16 cellular contexts compared by ENCODE assay signal in the genomic region with DNA sequence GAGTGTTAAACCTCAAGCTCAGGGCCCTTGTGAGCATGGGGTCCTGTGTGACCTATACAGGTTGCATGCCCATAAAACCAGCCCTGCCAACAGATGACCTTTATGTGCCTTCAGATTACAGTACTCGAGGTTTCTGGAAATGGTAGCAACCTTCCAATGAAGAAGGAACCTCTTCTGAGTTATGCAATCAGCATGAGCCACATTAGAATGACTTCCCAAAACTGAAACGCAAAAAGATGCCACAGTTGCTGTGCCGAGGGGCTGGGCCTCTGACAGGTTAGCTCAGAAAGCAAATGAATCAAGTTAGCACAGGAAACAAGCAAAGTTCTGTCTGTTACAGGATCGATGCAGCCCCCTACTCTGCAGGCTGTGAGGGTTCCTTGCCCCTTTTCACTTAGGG. TPM values are rescaled to one million over a fixed set of nuclear protein-coding genes. Genes with fewer than 3 reads are reported as not detected.
A peak's percentile ranks its signal among the peaks of the same experiment; 100 is the strongest.
DNase-seq lines count a peak whose midpoint lies in the region; ATAC-seq, FAIRE-seq and TF ChIP-seq lines count a peak whose summit lies in the region.
"Had no signal": no experiment of that assay in that cellular context is flagged by ENCODE, and none has a peak within 500 bp of the region (broad histone marks: within the 10 kb centered on the region; RNA-seq: fewer than 3 reads in every experiment).

No MANE protein-coding gene starts in this region.

- in situ Hi-C loops in K562 (cut with MboI): no loop called here

- no peak overlapping the region for H3K27ac Mint-ChIP-seq in activated CD8-positive, alpha-beta T cell treated with anti-CD3 and anti-CD28 coated beads for 36 hours
- H3K27ac Mint-ChIP-seq in activated CD8-positive, alpha-beta T cell treated with anti-CD3 and anti-CD28 coated beads, Interleukin-2, amount 10 ng/mL, durations not matched to agents 7 days and 5 days: no peak overlapping the region
- no peak overlapping the region for H3K27ac Mint-ChIP-seq in stimulated activated effector memory CD8-positive, alpha-beta T cell treated with anti-CD3 and anti-CD28 coated beads, Interleukin-12 subunit alpha, Interleukin-12 subunit beta, amount 100 ng/mL, for 72 hours

- ATAC-seq in activated CD8-positive, alpha-beta T cell treated with anti-CD3 and anti-CD28 coated beads for 36 hours: peak; percentile 30
- ATAC-seq in activated CD8-positive, alpha-beta T cell treated with anti-CD3 and anti-CD28 coated beads, Interleukin-2, amount 10 ng/mL, durations not matched to agents 7 days and 5 days: no peak
- ATAC-seq in K562 (no peak), GM21381 (IDR thresholded peaks at IDR 0.05; ENCODE audit: unreplicated experiment) (no peak)
- ATAC-seq in stimulated activated effector memory CD8-positive, alpha-beta T cell treated with anti-CD3 and anti-CD28 coated beads, Interleukin-12 subunit alpha, Interleukin-12 subunit beta, amount 100 ng/mL, for 72 hours: peak; percentile 15

- H3K4me1 ChIP-seq in K562 (replicated peaks in 1 of 2; ENCODE audit: control insufficient read depth in 2 of 2, insufficient read depth in 2 of 2, low read length in 2 of 2) (0 out of 5 replicates have a peak, but pooled peaks cover 0 to 2% of the 10 kb centered on the region in 2 experiments), kidney (ENCODE audit: control insufficient read depth in 1 of 2, insufficient read depth in 1 of 2, low read depth in 1 of 2, low read length in 2 of 2) (peaks cover 17 to 26% of the 10 kb centered on the region in 2 donors)
- H3K4me1 ChIP-seq: uterus had no signal

- peaks cover 5% of the 10 kb centered on the region for H3K4me1 Mint-ChIP-seq in activated CD8-positive, alpha-beta T cell treated with anti-CD3 and anti-CD28 coated beads for 36 hours (ENCODE audit: low read depth)
- peaks cover 9% of the 10 kb centered on the region for H3K4me1 Mint-ChIP-seq in activated CD8-positive, alpha-beta T cell treated with anti-CD3 and anti-CD28 coated beads, Interleukin-2, amount 10 ng/mL, durations not matched to agents 7 days and 5 days (ENCODE audit: low read depth)
- H3K4me1 Mint-ChIP-seq in stimulated activated effector memory CD8-positive, alpha-beta T cell treated with anti-CD3 and anti-CD28 coated beads, Interleukin-12 subunit alpha, Interleukin-12 subunit beta, amount 100 ng/mL, for 72 hours: peaks cover 22% of the 10 kb centered on the region

- H3K27ac ChIP-seq in K562 (ENCODE audit: extremely low read depth, low read depth, low read length) (no peak overlapping the region), kidney (ENCODE audit: low read depth in 2 of 2, low read length in 2 of 2) (no peak overlapping the region)
- H3K27ac ChIP-seq: SJCRH30, uterus had no signal

- intact Hi-C loops in activated CD8-positive, alpha-beta T cell treated with anti-CD3 and anti-CD28 coated beads for 36 hours (cut with micrococcal nuclease): no loop called here
- intact Hi-C loops in K562 (cut with micrococcal nuclease): no loop called here
- intact Hi-C loops in kidney (cut with DNase I): no loop called here

- H3K36me3 ChIP-seq in K562 (ENCODE audit: control insufficient read depth, insufficient read depth, low read length) (no peaks in the 10 kb centered on the region), kidney (ENCODE audit: control insufficient read depth in 1 of 2, insufficient read depth in 2 of 2, low read length in 2 of 2) (no peaks in the 10 kb centered on the region)
- H3K36me3 ChIP-seq: SJCRH30, uterus had no signal

- CTCF ChIA-PET in activated CD8-positive, alpha-beta T cell treated with anti-CD3 and anti-CD28 coated beads for 36 hours (lab: Charles Lee): no interaction called here
- CTCF ChIA-PET in activated CD8-positive, alpha-beta T cell treated with anti-CD3 and anti-CD28 coated beads, Interleukin-2, amount 10 ng/mL, durations not matched to agents 7 days and 5 days (lab: Charles Lee): interaction anchor here (1.0 to 1.5 kb wide), 2 partner anchors 11 to 269 kb away, joined by 3 to 4 read pairs; no protein-coding TSS in a partner anchor
- CTCF ChIA-PET in K562 (lab: Yijun Ruan, JAX; ENCODE audit: low intra/inter-chr PET ratio): no interaction called here

- no peaks in the 10 kb centered on the region for H4K20me1 ChIP-seq in K562 (replicated peaks; ENCODE audit: control insufficient read depth, insufficient read depth, low read length)

- no peaks in the 10 kb centered on the region for H3K36me3 Mint-ChIP-seq in activated CD8-positive, alpha-beta T cell treated with anti-CD3 and anti-CD28 coated beads for 36 hours (ENCODE audit: low read depth)
- no peaks in the 10 kb centered on the region for H3K36me3 Mint-ChIP-seq in activated CD8-positive, alpha-beta T cell treated with anti-CD3 and anti-CD28 coated beads, Interleukin-2, amount 10 ng/mL, durations not matched to agents 7 days and 5 days (ENCODE audit: low read depth)
- H3K36me3 Mint-ChIP-seq in stimulated activated effector memory CD8-positive, alpha-beta T cell treated with anti-CD3 and anti-CD28 coated beads, Interleukin-12 subunit alpha, Interleukin-12 subunit beta, amount 100 ng/mL, for 72 hours: no peaks in the 10 kb centered on the region

- no peaks in the 10 kb centered on the region for H3K79me2 ChIP-seq in K562 (ENCODE audit: control insufficient read depth, insufficient read depth, low read length)

- no TSS peak for BruUV-seq in K562 (replicated peaks; lab: Mats Ljungman, UMichigan)

- H3K9me1 ChIP-seq in K562 (ENCODE audit: control insufficient read depth, insufficient read depth, low read length): no peaks in the 10 kb centered on the region

- no peaks in the 10 kb centered on the region for H3K9me3 ChIP-seq in K562 (replicated peaks; ENCODE audit: control insufficient read depth, insufficient read depth, low read depth, low read length)
- no peaks in the 10 kb centered on the region for H3K9me3 ChIP-seq in kidney (ENCODE audit: control insufficient read depth in 1 of 2, low read length in 2 of 2)
- H3K9me3 ChIP-seq: SJCRH30, uterus had no signal

- no peak overlapping the region for H2AFZ ChIP-seq in K562 (ENCODE audit: low read depth, low read length)

- H3K4me3 ChIP-seq in NB4 (ENCODE audit: low read depth, low read length) (no peak overlapping the region), K562 (no peak overlapping the region), kidney (ENCODE audit: low read length in 2 of 2) (no peak overlapping the region)
- H3K4me3 ChIP-seq: SJCRH30, uterus had no signal

- H3K27me3 Mint-ChIP-seq in activated CD8-positive, alpha-beta T cell treated with anti-CD3 and anti-CD28 coated beads for 36 hours: no peaks in the 10 kb centered on the region
- H3K27me3 Mint-ChIP-seq in activated CD8-positive, alpha-beta T cell treated with anti-CD3 and anti-CD28 coated beads, Interleukin-2, amount 10 ng/mL, durations not matched to agents 7 days and 5 days (ENCODE audit: low read depth): no peaks in the 10 kb centered on the region

- H3K27me3 ChIP-seq in K562 (ENCODE audit: control insufficient read depth in 2 of 2, insufficient read depth in 2 of 2, low read length in 2 of 2): peaks cover 0 to 61% of the 10 kb centered on the region in 2 experiments; a peak in 4 of 5 replicates
- H3K27me3 ChIP-seq: SJCRH30, uterus had no signal

- POLR2A ChIA-PET in activated CD8-positive, alpha-beta T cell treated with anti-CD3 and anti-CD28 coated beads for 36 hours (lab: Charles Lee): no interaction called here
- POLR2A ChIA-PET in activated CD8-positive, alpha-beta T cell treated with anti-CD3 and anti-CD28 coated beads, Interleukin-2, amount 10 ng/mL, durations not matched to agents 7 days and 5 days (lab: Charles Lee): no interaction called here
- POLR2A ChIA-PET in K562 (lab: Yijun Ruan, JAX): no interaction called here

- TF ChIP-seq EP300 in K562 (IDR thresholded peaks at IDR 0.05; ENCODE audit: low read length): no peak

- no peak overlapping the region for H3K4me2 ChIP-seq in K562 (ENCODE audit: insufficient read depth, low read length)

- no peak for TF ChIP-seq RAD21 in K562 (CRISPR knock-in tag; conservative IDR thresholded peaks at IDR 0.05 in 1 of 2, IDR thresholded peaks at IDR 0.05 in 1 of 2)

- peak; percentile 8 for DNase-seq in activated CD8-positive, alpha-beta T cell treated with anti-CD3 and anti-CD28 coated beads for 36 hours
- no peak for DNase-seq in activated CD8-positive, alpha-beta T cell treated with anti-CD3 and anti-CD28 coated beads, Interleukin-2, amount 10 ng/mL, durations not matched to agents 7 days and 5 days
- DNase-seq in NB4 (ENCODE audit: low read depth): peak; percentile 90
- no peak for DNase-seq in K562 (ENCODE audit: extremely low read depth in 1 of 4, low spot score in 3 of 4)
- DNase-seq in stimulated activated effector memory CD8-positive, alpha-beta T cell treated with anti-CD3 and anti-CD28 coated beads, Interleukin-12 subunit alpha, Interleukin-12 subunit beta, amount 100 ng/mL, for 72 hours (ENCODE audit: low spot score in 2 of 2): no peak
- no peak for DNase-seq in kidney
- DNase-seq in SK-N-DZ (ENCODE audit: low spot score): no peak
- DNase-seq: activated naive CD4-positive, alpha-beta T cell; HCEC 1CT; KG1; NCI-H1694 treated with DMSO at 0.1 percent for 48 hours; right cardiac atrium; SJCRH30; stimulated activated CD4-positive, alpha-beta T cell treated with anti-CD3 and anti-CD28 coated beads, Interleukin-2, amount 100 ng/mL, for 48 hours; uterus had no signal

- no peak overlapping the region for H3K4me3 Mint-ChIP-seq in activated CD8-positive, alpha-beta T cell treated with anti-CD3 and anti-CD28 coated beads for 36 hours
- no peak overlapping the region for H3K4me3 Mint-ChIP-seq in activated CD8-positive, alpha-beta T cell treated with anti-CD3 and anti-CD28 coated beads, Interleukin-2, amount 10 ng/mL, durations not matched to agents 7 days and 5 days
- H3K4me3 Mint-ChIP-seq in stimulated activated effector memory CD8-positive, alpha-beta T cell treated with anti-CD3 and anti-CD28 coated beads, Interleukin-12 subunit alpha, Interleukin-12 subunit beta, amount 100 ng/mL, for 72 hours: peak overlapping the region; percentile 6

- TF ChIP-seq POLR2A in NB4 (IDR thresholded peaks at IDR 0.05; ENCODE audit: extremely low read depth, insufficient read length): no peak
- TF ChIP-seq POLR2A in K562 (conservative IDR thresholded peaks at IDR 0.05): no peak

- WGBS in K562 (ENCODE audit: insufficient coverage, low coverage, missing lambda C conversion rate): 0% methylated on average over 4 of the region's 4 CpGs

- no peaks in the 10 kb centered on the region for H3K9me3 Mint-ChIP-seq in activated CD8-positive, alpha-beta T cell treated with anti-CD3 and anti-CD28 coated beads for 36 hours
- H3K9me3 Mint-ChIP-seq in activated CD8-positive, alpha-beta T cell treated with anti-CD3 and anti-CD28 coated beads, Interleukin-2, amount 10 ng/mL, durations not matched to agents 7 days and 5 days (ENCODE audit: insufficient read depth): no peaks in the 10 kb centered on the region
- H3K9me3 Mint-ChIP-seq in stimulated activated effector memory CD8-positive, alpha-beta T cell treated with anti-CD3 and anti-CD28 coated beads, Interleukin-12 subunit alpha, Interleukin-12 subunit beta, amount 100 ng/mL, for 72 hours: no peaks in the 10 kb centered on the region

- no peak overlapping the region for H3K9ac ChIP-seq in K562 (ENCODE audit: insufficient read depth in 1 of 2, low read depth in 2 of 2, low read length in 2 of 2)
- H3K9ac ChIP-seq in kidney (ENCODE audit: low read length in 2 of 2): no peak overlapping the region

- FAIRE-seq in K562 (lab: Jason Lieb, UNC): no peak
- FAIRE-seq in kidney (lab: Jason Lieb, UNC): no peak

- no peak for TF ChIP-seq CTCF in activated CD8-positive, alpha-beta T cell treated with anti-CD3 and anti-CD28 coated beads for 36 hours (IDR thresholded peaks at IDR 0.05)
- TF ChIP-seq CTCF in NB4 (IDR thresholded peaks at IDR 0.05; ENCODE audit: low read depth, low read length) (no peak), K562 (IDR thresholded peaks at IDR 0.05 in 2 of 3, conservative IDR thresholded peaks at IDR 0.05 in 1 of 3; ENCODE audit: insufficient read depth in 2 of 3, low read depth in 1 of 3, low read length in 3 of 3) (no peak), kidney (IDR thresholded peaks at IDR 0.05; ENCODE audit: borderline replicate concordance, extremely low read depth, insufficient read depth) (no peak)

RNA-seq across cellular contexts. Expression of gene TGFA, which starts 37.7 kb away (rescaled TPM):
- total RNA-seq in activated CD8-positive, alpha-beta T cell treated with anti-CD3 and anti-CD28 coated beads for 36 hours: under 1 TPM; 0.25 to 0.38 TPM
- under 1 TPM in 1 of 2 experiments, not detected in 1; 0.13 TPM for total RNA-seq in activated CD8-positive, alpha-beta T cell treated with anti-CD3 and anti-CD28 coated beads, Interleukin-2, amount 10 ng/mL, durations not matched to agents 7 days and 5 days
- not detected in 2 replicates for total RNA-seq in K562 (2011; cell fraction: chromatin; rRNA removed; ENCODE audit: low replicate concordance)
- total RNA-seq in K562 (2011; cell fraction: nucleolus; rRNA removed): not detected in 2 replicates
- total RNA-seq in K562 (2011; cell fraction: nucleoplasm; rRNA removed): not detected in 2 replicates
- total RNA-seq in K562 (2014; rRNA removed) (not detected in 2 replicates), K562 (2014; rRNA removed; fragmentation: Illumina TruSeq; extraction: Trizol) (not detected in 2 replicates), K562 (2015; rRNA removed; fragmentation: Illumina TruSeq; extraction: Trizol) (not detected in 2 replicates), K562 (2021) (not detected in 2 replicates), kidney (30.8 TPM)
- polyA plus RNA-seq in K562 (2011; rRNA removed) (not detected in 2 replicates), K562 (2014; fragmentation: Illumina TruSeq; extraction: Trizol) (not detected in 2 replicates), K562 (2014; fragmentation: Nextera tagmentation; extraction: Ambion mirVana) (not detected), K562 (2014; rRNA removed) (not detected in 2 replicates), kidney (ENCODE audit: insufficient read depth, low read depth, low replicate concordance) (8.3 TPM)
- polyA plus RNA-seq in K562 (2011; cell fraction: cytosol; rRNA removed): not detected in 2 replicates
- polyA plus RNA-seq in K562 (2011; cell fraction: nucleus; rRNA removed): not detected in 2 replicates
- 0.04 TPM in 1 of 2 replicates, not detected in the other for polyA plus RNA-seq in K562 (2012)
- polyA minus RNA-seq in K562 (2011; rRNA and poly(A)+ RNA removed): not detected in 2 replicates
- not detected in 2 replicates for polyA minus RNA-seq in K562 (2011; cell fraction: cytosol; rRNA and poly(A)+ RNA removed)
- polyA minus RNA-seq in K562 (2011; cell fraction: nucleus; rRNA and poly(A)+ RNA removed): not detected in 2 replicates
- not detected in 2 replicates for polyA plus RNA-seq in SK-N-DZ (2014; cell fraction: cytosol; rRNA removed)
- not detected in 2 replicates for polyA plus RNA-seq in SK-N-DZ (2014; cell fraction: nucleus; rRNA removed)

Comparison
In these comparisons a context has a peak if more than half of its experiments do, and no peak if none do; other contexts are left out.
1. ATAC-seq: peak in activated CD8-positive, alpha-beta T cell treated with anti-CD3 and anti-CD28 coated beads for 36 hours (single experiment) and stimulated activated effector memory CD8-positive, alpha-beta T cell treated with anti-CD3 and anti-CD28 coated beads, Interleukin-12 subunit alpha, Interleukin-12 subunit beta, amount 100 ng/mL, for 72 hours (single experiment); none in activated CD8-positive, alpha-beta T cell treated with anti-CD3 and anti-CD28 coated beads, Interleukin-2, amount 10 ng/mL, durations not matched to agents 7 days and 5 days (single experiment), K562 (single experiment) and GM21381 (single experiment).
2. DNase-seq: peak in activated CD8-positive, alpha-beta T cell treated with anti-CD3 and anti-CD28 coated beads for 36 hours (single experiment) and NB4 (single experiment); none in activated CD8-positive, alpha-beta T cell treated with anti-CD3 and anti-CD28 coated beads, Interleukin-2, amount 10 ng/mL, durations not matched to agents 7 days and 5 days (single experiment), K562 (0 of 4), stimulated activated effector memory CD8-positive, alpha-beta T cell treated with anti-CD3 and anti-CD28 coated beads, Interleukin-12 subunit alpha, Interleukin-12 subunit beta, amount 100 ng/mL, for 72 hours (0 of 2), kidney (single experiment) and SK-N-DZ (single experiment).
3. RNA of gene TGFA, which starts 37.7 kb away (total RNA-seq): 30.8 TPM in kidney (single experiment); 0.25 to 0.38 TPM in activated CD8-positive, alpha-beta T cell treated with anti-CD3 and anti-CD28 coated beads for 36 hours, 0.13 TPM in activated CD8-positive, alpha-beta T cell treated with anti-CD3 and anti-CD28 coated beads, Interleukin-2, amount 10 ng/mL, durations not matched to agents 7 days and 5 days and not detected in K562; every median in the first group is over 10 times any median in the second.